ENCODE assay signal across 11 cellular contexts in genomic region chr22:43126506-43127165, GRCh38. TPM values are rescaled to one million over a fixed set of nuclear protein-coding genes. Genes with fewer than 3 reads are reported as not detected.
DNase-seq lines count a peak whose midpoint lies in the region; ATAC-seq and TF ChIP-seq lines count a peak whose summit lies in the region.
"Had no signal": no experiment of that assay in that cellular context is flagged by ENCODE, and none has a peak within 500 bp of the region (broad histone marks: within the 10 kb centered on the region; RNA-seq: fewer than 3 reads in every experiment).

No MANE protein-coding gene starts in this region.

- ATAC-seq in HG03442 (IDR thresholded peaks at IDR 0.05; ENCODE audit: unreplicated experiment) = no peak
- no peak for ATAC-seq in CD4-positive, alpha-beta T cell (ENCODE audit: poor library complexity)

- peaks cover 0 to 51% (median 12%) of the 10 kb centered on the region in 6 donors for H3K4me1 ChIP-seq in spleen

- TF ChIP-seq CTCF in AG04450 (IDR thresholded peaks at IDR 0.05; ENCODE audit: low read depth, low read length) (no peak), astrocyte of the spinal cord (IDR thresholded peaks at IDR 0.05; ENCODE audit: low read depth, low read length) (no peak), spleen (IDR thresholded peaks at IDR 0.05 in 8 of 11, conservative IDR thresholded peaks at IDR 0.05 in 3 of 11) (no peak)
- TF ChIP-seq CTCF in CD4-positive, alpha-beta T cell (IDR thresholded peaks at IDR 0.05) = no peak

- no peaks in the 10 kb centered on the region for H3K9me3 ChIP-seq in AG04450 (ENCODE audit: control insufficient read depth, insufficient read depth, low read length)
- H3K9me3 ChIP-seq in spleen = no peaks in the 10 kb centered on the region
- H3K9me3 ChIP-seq in CD4-positive, alpha-beta T cell (ENCODE audit: control insufficient read depth, low read length) = no peaks in the 10 kb centered on the region
- H3K9me3 ChIP-seq: psoas muscle had no signal

- no peak for TF ChIP-seq POLR2A in spleen (IDR thresholded peaks at IDR 0.05)

- H3K27ac ChIP-seq in AG04450 (ENCODE audit: low read depth, low read length) (peak overlapping the region; percentile 39), spleen (no peak overlapping the region)
- H3K27ac ChIP-seq in CD4-positive, alpha-beta T cell (ENCODE audit: low read depth, low read length) = no peak overlapping the region
- H3K27ac ChIP-seq: psoas muscle had no signal

- POLR2A ChIA-PET in AG04450 (lab: Yijun Ruan, JAX) = interaction anchor here (0.6 to 0.7 kb wide), 4 partner anchors 13 to 1267 kb away, joined by 3 to 11 read pairs (median 3); no protein-coding TSS in a partner anchor
- POLR2A ChIA-PET in CD4-positive, alpha-beta T cell (lab: Charles Lee) = no interaction called here

- H3K36me3 Mint-ChIP-seq in CD4-positive, alpha-beta T cell (ENCODE audit: low read depth) = no peaks in the 10 kb centered on the region
- H3K36me3 Mint-ChIP-seq: CD4-positive, CD25-positive, alpha-beta regulatory T cell had no signal

- H3K27me3 ChIP-seq in AG04450 (ENCODE audit: control insufficient read depth, insufficient read depth, low read length) (no peaks in the 10 kb centered on the region), spleen (replicated peaks in 1 of 7) (peaks cover 0 to 20% (median 0%) of the 10 kb centered on the region in 7 donors)
- no peaks in the 10 kb centered on the region for H3K27me3 ChIP-seq in CD4-positive, alpha-beta T cell (ENCODE audit: control insufficient read depth, insufficient read depth, low read length)

- H3K27ac Mint-ChIP-seq in CD4-positive, alpha-beta T cell = no peak overlapping the region
- H3K27ac Mint-ChIP-seq: activated T-helper 1 cell treated with anti-CD3 and anti-CD28 coated beads, Interleukin-12 subunit alpha, Interleukin-12 subunit beta, Interleukin-2, Interleukin-4 antibody, amounts not matched to agents 30 ng/mL and 10 ng/mL and 1 ng/mL, durations not matched to agents 14 hours and 24 hours and 36 hours had no signal

- WGBS in spleen, 5 donors = 57 to 79% (median 65%) methylated on average over 3 to 5 of the region's 5 CpGs

- H3K36me3 ChIP-seq in spleen = peaks cover 0 to 11% (median 4%) of the 10 kb centered on the region in 6 donors

- H3K4me3 Mint-ChIP-seq in CD4-positive, alpha-beta T cell = no peak overlapping the region
- H3K4me3 Mint-ChIP-seq: activated T-helper 1 cell treated with anti-CD3 and anti-CD28 coated beads, Interleukin-12 subunit alpha, Interleukin-12 subunit beta, Interleukin-2, Interleukin-4 antibody, amounts not matched to agents 30 ng/mL and 10 ng/mL and 1 ng/mL, durations not matched to agents 14 hours and 24 hours and 36 hours had no signal

- CTCF ChIA-PET in AG04450 (lab: Charles Lee) = no interaction called here
- CTCF ChIA-PET in CD4-positive, alpha-beta T cell (lab: Charles Lee) = no interaction called here

- no peaks in the 10 kb centered on the region for H3K27me3 Mint-ChIP-seq in CD4-positive, alpha-beta T cell
- H3K27me3 Mint-ChIP-seq: CD4-positive, CD25-positive, alpha-beta regulatory T cell had no signal

- intact Hi-C loops in spleen (cut with DNase I; ENCODE audit: low total_unique reads) = no loop called here
- intact Hi-C loops in CD4-positive, alpha-beta T cell (cut with DNase I, micrococcal nuclease) = no loop called here

- in situ Hi-C loops in astrocyte of the spinal cord (cut with HindIII; ENCODE audit: low sequenced_read_pairs) = no loop called here

- no peak overlapping the region for H3K4me3 ChIP-seq in AG04450 (ENCODE audit: low read depth, low read length)
- H3K4me3 ChIP-seq in astrocyte of the spinal cord (ENCODE audit: low read depth, low read length) = no peak overlapping the region
- no peak overlapping the region for H3K4me3 ChIP-seq in spleen
- H3K4me3 ChIP-seq: psoas muscle had no signal

- peaks cover 4% of the 10 kb centered on the region for H3K4me1 Mint-ChIP-seq in CD4-positive, alpha-beta T cell (ENCODE audit: low read depth)
- H3K4me1 Mint-ChIP-seq: CD4-positive, CD25-positive, alpha-beta regulatory T cell had no signal

- DNase-seq in AG04450 (ENCODE audit: low read depth, low spot score) (peak; percentile 60), HT-29 (ENCODE audit: low spot score) (peak; percentile 59), astrocyte of the spinal cord (ENCODE audit: low read depth, low spot score) (peak; percentile 64), kidney glomerular epithelial cell (lab: John Stamatoyannopoulos, UW) (peak; percentile 80), DMS153 (lab: John Stamatoyannopoulos, UW) (no peak), spleen (no peak)
- no peak for DNase-seq in CD4-positive, alpha-beta T cell
- DNase-seq: CD4-positive, CD25-positive, alpha-beta regulatory T cell; psoas muscle had no signal

- no peaks in the 10 kb centered on the region for H3K9me3 Mint-ChIP-seq in CD4-positive, alpha-beta T cell
- H3K9me3 Mint-ChIP-seq: activated T-helper 1 cell treated with anti-CD3 and anti-CD28 coated beads, Interleukin-12 subunit alpha, Interleukin-12 subunit beta, Interleukin-2, Interleukin-4 antibody, amounts not matched to agents 30 ng/mL and 10 ng/mL and 1 ng/mL, durations not matched to agents 14 hours and 24 hours and 36 hours; CD4-positive, CD25-positive, alpha-beta regulatory T cell had no signal

RNA-seq across cellular contexts. Expression of gene BIK, which starts 16.1 kb away (rescaled TPM):
- polyA plus RNA-seq in AG04450 (2011; rRNA removed) (not detected in 2 replicates), spleen (10 to 100 TPM in 1 of 3 donors, 1 to 10 TPM in 2; 2.0 to 14.2 (median 2.1) TPM)
- not detected in 2 replicates for polyA minus RNA-seq in AG04450 (2011; rRNA and poly(A)+ RNA removed)
- 3.9 and 4.2 TPM in 2 replicates for total RNA-seq in HT-29 (2014; rRNA removed; shearing (Covaris generic))
- total RNA-seq in spleen = 1 to 10 TPM; 1.1 to 6.8 (median 2.5) TPM
- 1 to 10 TPM; 1.6 to 2.1 TPM for total RNA-seq in CD4-positive, alpha-beta T cell
- total RNA-seq: psoas muscle had no signal
- polyA plus RNA-seq: psoas muscle had no signal

RNA-seq across cellular contexts. Expression of gene MCAT, which starts 16.6 kb away (rescaled TPM):
- 10.5 and 12.0 TPM in 2 replicates for polyA plus RNA-seq in AG04450 (2011; rRNA removed)
- polyA minus RNA-seq in AG04450 (2011; rRNA and poly(A)+ RNA removed) = 5.6 and 8.1 TPM in 2 replicates
- total RNA-seq in HT-29 (2014; rRNA removed; shearing (Covaris generic)) = 40.9 and 43.1 TPM in 2 replicates
- total RNA-seq in spleen = 10 to 100 TPM in 5 of 7 donors, 1 to 10 TPM in 2; 8.3 to 25.3 (median 11.3) TPM
- polyA plus RNA-seq in spleen = 10 to 100 TPM in 2 of 3 donors, 1 to 10 TPM in 1; 7.6 to 13.0 (median 11.7) TPM
- total RNA-seq in CD4-positive, alpha-beta T cell = 10 to 100 TPM; 16.1 to 18.0 TPM

RNA-seq across cellular contexts. Expression of gene TSPO, which starts 24.7 kb away (rescaled TPM):
- polyA plus RNA-seq in AG04450 (2011; rRNA removed) (107 and 146 TPM in 2 replicates), spleen (100 to 1,000 TPM; 115 to 182 (median 122) TPM)
- polyA minus RNA-seq in AG04450 (2011; rRNA and poly(A)+ RNA removed) = 17.3 and 23.5 TPM in 2 replicates
- 516 and 532 TPM in 2 replicates for total RNA-seq in HT-29 (2014; rRNA removed; shearing (Covaris generic))
- 100 to 1,000 TPM in 6 of 7 donors, 10 to 100 TPM in 1; 90.1 to 596 (median 199) TPM for total RNA-seq in spleen
- 10 to 100 TPM; 43.8 to 45.6 TPM for total RNA-seq in CD4-positive, alpha-beta T cell

RNA-seq across cellular contexts. Expression of gene TTLL1, which starts 37.4 kb away (rescaled TPM):
- polyA plus RNA-seq in AG04450 (2011; rRNA removed) (17.5 and 18.8 TPM in 2 replicates), spleen (1 to 10 TPM; 2.8 to 4.0 (median 3.5) TPM)
- 17.1 and 19.6 TPM in 2 replicates for polyA minus RNA-seq in AG04450 (2011; rRNA and poly(A)+ RNA removed)
- 1.6 and 2.5 TPM in 2 replicates for total RNA-seq in HT-29 (2014; rRNA removed; shearing (Covaris generic))
- 1 to 10 TPM; 2.9 to 5.6 (median 3.7) TPM for total RNA-seq in spleen
- 1 to 10 TPM; 2.6 to 2.8 TPM for total RNA-seq in CD4-positive, alpha-beta T cell

Comparison
In these comparisons a context has a peak if more than half of its experiments do, and no peak if none do; other contexts are left out.
1. DNase-seq: peak in AG04450 (single experiment), HT-29 (single experiment), astrocyte of the spinal cord (single experiment) and kidney glomerular epithelial cell (single experiment); none in DMS153 (single experiment), spleen (single experiment) and CD4-positive, alpha-beta T cell (0 of 10).